29 cellular contexts compared by ENCODE assay signal in the genomic region with DNA sequence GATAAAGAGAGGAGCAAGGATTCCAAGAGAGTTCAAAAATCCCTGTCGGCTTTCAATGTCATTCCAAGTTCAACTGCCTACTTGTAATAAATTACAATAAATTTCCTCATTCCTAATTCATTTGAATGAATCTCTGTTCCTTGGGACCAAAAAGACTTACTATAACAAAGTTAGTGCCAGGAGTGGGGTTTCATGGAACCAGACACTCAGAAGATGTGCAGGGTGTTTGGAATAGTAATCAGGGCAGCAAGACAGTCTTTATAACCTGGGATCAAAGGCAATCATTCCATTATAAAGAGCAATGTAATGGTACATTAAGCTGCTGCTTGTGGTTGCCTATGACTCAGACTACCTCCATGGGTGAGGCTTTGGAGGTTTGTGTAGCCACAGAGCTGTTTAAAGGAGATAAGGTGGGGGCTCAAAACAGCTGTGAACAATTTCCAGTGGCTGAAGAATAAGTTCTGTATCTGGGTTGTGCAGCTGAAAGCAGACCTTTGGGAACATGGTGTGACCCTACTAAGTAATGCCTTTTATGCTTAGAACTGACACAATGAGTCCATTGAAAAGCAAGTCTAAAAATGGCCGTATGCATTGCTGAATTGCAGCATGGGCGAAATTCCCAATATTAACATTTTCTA.
DNase-seq lines count a peak whose midpoint lies in the region; ATAC-seq, FAIRE-seq and TF ChIP-seq lines count a peak whose summit lies in the region.
"Had no signal": no experiment of that assay in that cellular context is flagged by ENCODE, and none has a peak within 500 bp of the region (broad histone marks: within the 10 kb centered on the region; RNA-seq: fewer than 3 reads in every experiment).

No MANE protein-coding gene starts in this region.

- H3K27me3 Mint-ChIP-seq in progenitor cell of endocrine pancreas: peaks cover 19% of the 10 kb centered on the region

- peaks cover 12% of the 10 kb centered on the region for H3K4me1 Mint-ChIP-seq in progenitor cell of endocrine pancreas (ENCODE audit: low read depth)
- H3K4me1 Mint-ChIP-seq: immature natural killer cell had no signal

- no peak for ATAC-seq in GM19467 (IDR thresholded peaks at IDR 0.05; ENCODE audit: unreplicated experiment)
- ATAC-seq: esophagus mucosa, left lobe of liver, right lobe of liver, Right ventricle myocardium inferior had no signal

- no peak overlapping the region for H3K4me3 Mint-ChIP-seq in progenitor cell of endocrine pancreas (ENCODE audit: low read depth)
- H3K4me3 Mint-ChIP-seq: immature natural killer cell had no signal

- no peak for FAIRE-seq in urothelium cell line (lab: Jason Lieb, UNC)
- FAIRE-seq: colon had no signal

- H3K27ac Mint-ChIP-seq in progenitor cell of endocrine pancreas: no peak overlapping the region

- TF ChIP-seq CTCF in progenitor cell of endocrine pancreas (IDR thresholded peaks at IDR 0.05; ENCODE audit: unreplicated experiment): no peak

- H3K4me3 ChIP-seq in Jurkat, Clone E6-1 (ENCODE audit: low read length): no peak overlapping the region
- H3K4me3 ChIP-seq: right lobe of liver had no signal

- peaks cover 4% of the 10 kb centered on the region for H3K9me3 Mint-ChIP-seq in progenitor cell of endocrine pancreas (ENCODE audit: low read depth)

- peak; percentile 38 for DNase-seq in Jurkat, Clone E6-1 (ENCODE audit: low read depth, low spot score)
- DNase-seq in RPMI7951 (ENCODE audit: low read depth) (peak; percentile 82), astrocyte of the hippocampus (ENCODE audit: low read depth, low spot score) (peak; percentile 12), urothelium cell line (ENCODE audit: low spot score) (peak; percentile 16), progenitor cell of endocrine pancreas (ENCODE audit: low spot score, unreplicated experiment) (no peak), NCI-H1092 treated with DMSO at 0.1 percent for 48 hours (lab: John Stamatoyannopoulos, UW) (no peak)
- DNase-seq: activated CD4-positive, alpha-beta T cell treated with anti-CD3 and anti-CD28 coated beads, Interleukin-2, amount 50 U/mL, for 4 hours; activated CD4-positive, CD25-positive, alpha-beta regulatory T cell; activated CD8-positive, alpha-beta memory T cell treated with anti-CD3 and anti-CD28 coated beads, Interleukin-2, amount 50 U/mL, for 48 hours; activated naive CD4-positive, alpha-beta T cell treated with anti-CD3 and anti-CD28 coated beads, Interleukin-2, amount 50 U/mL, for 16 hours; amniotic stem cell; Calu3; DMS79 treated with DMSO at 0.1 percent for 48 hours; effector CD4-positive, alpha-beta T cell; foreskin fibroblast; hippocampal formation; immature natural killer cell; mesendoderm; NCI-H1417 treated with DMSO at 0.1 percent for 48 hours; NCI-H2081 treated with DMSO at 0.1 percent for 48 hours; NCI-H446 treated with DMSO at 0.1 percent for 48 hours; posterior cingulate gyrus; right lobe of liver; stimulated activated naive CD4-positive, alpha-beta T cell treated with Interleukin-2 at 50 U/mL for 16 hours had no signal

- H3K36me3 Mint-ChIP-seq in progenitor cell of endocrine pancreas (ENCODE audit: insufficient read depth): no peaks in the 10 kb centered on the region
- H3K36me3 Mint-ChIP-seq: immature natural killer cell had no signal

Comparison
In these comparisons a context has a peak if more than half of its experiments do, and no peak if none do; other contexts are left out.
1. DNase-seq: peak in Jurkat, Clone E6-1 (single experiment), RPMI7951 (single experiment), astrocyte of the hippocampus (single experiment) and urothelium cell line (single experiment); none in progenitor cell of endocrine pancreas (single experiment) and NCI-H1092 treated with DMSO at 0.1 percent for 48 hours (single experiment).